ENCODE assay signal across 7 cellular contexts in the genomic region with DNA sequence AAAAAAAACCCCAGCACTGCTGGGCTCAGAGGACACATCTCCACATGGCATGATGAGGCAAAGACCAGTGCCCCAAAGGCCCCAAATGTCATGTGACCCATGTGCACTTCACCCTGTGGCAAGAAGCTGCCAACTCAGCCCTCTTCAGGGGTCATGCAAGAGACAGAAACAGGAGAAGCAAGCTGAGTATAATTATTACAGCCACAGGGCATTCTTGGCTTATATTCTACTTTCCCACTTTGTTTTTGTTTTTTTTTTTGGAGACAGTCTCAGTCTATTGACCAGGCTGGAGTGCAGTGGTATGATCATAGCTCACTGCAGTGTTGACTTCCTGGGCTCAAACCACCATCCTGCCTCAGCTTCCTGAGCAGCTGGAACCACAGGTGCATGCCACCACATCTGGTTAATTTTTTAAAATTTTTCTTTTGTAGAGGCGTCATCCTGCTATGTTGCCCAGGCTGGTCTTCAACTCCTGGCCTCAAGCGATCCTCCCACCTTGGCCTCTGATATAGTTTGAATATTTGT. TPM values are rescaled to one million over a fixed set of nuclear protein-coding genes. Genes with fewer than 3 reads are reported as not detected.
DNase-seq lines count a peak whose midpoint lies in the region; ATAC-seq, FAIRE-seq and TF ChIP-seq lines count a peak whose summit lies in the region.

No MANE protein-coding gene starts in this region.

- peak overlapping the region; percentile 93 to 97 for H3K27ac Mint-ChIP-seq in natural killer cell

- no peaks in the 10 kb centered on the region for H3K36me3 ChIP-seq in vagina

- peaks cover 2 to 3% of the 10 kb centered on the region in 2 donors for H3K9me3 Mint-ChIP-seq in natural killer cell

- no peak overlapping the region for H3K27ac ChIP-seq in vagina

- H3K27me3 Mint-ChIP-seq in natural killer cell (ENCODE audit: low read depth in 2 of 2) = no peaks in the 10 kb centered on the region

- peak overlapping the region; percentile 66 for H3K4me3 Mint-ChIP-seq in natural killer cell

- H3K4me1 ChIP-seq in vagina = peaks cover 32% of the 10 kb centered on the region

- peaks cover 48 to 59% of the 10 kb centered on the region in 2 donors for H3K4me1 Mint-ChIP-seq in natural killer cell

- peak; percentile 73 for FAIRE-seq in GM18507 (lab: Jason Lieb, UNC)

- intact Hi-C loops in natural killer cell (cut with micrococcal nuclease) (no loop called here), vagina (cut with DNase I) (no loop called here)

- DNase-seq in GM18507 (ENCODE audit: extremely low spot score, insufficient read length, low read depth) = no peak
- DNase-seq in activated T-helper 1 cell treated with Interleukin-2 at 50 U/mL for 16 hours (ENCODE audit: low read depth) = peak; percentile 12
- DNase-seq in natural killer cell = no peak
- no peak for DNase-seq in glomerular visceral epithelial cell (ENCODE audit: extremely low spot score)
- DNase-seq in NCI-H2029 (lab: John Stamatoyannopoulos, UW) = no peak
- no peak for DNase-seq in vagina (ENCODE audit: extremely low spot score in 2 of 2)

- no peaks in the 10 kb centered on the region for H3K27me3 ChIP-seq in vagina

- ATAC-seq in HG02943 (IDR thresholded peaks at IDR 0.05; ENCODE audit: low read depth, unreplicated experiment) (peak; percentile 56), natural killer cell (peak; percentile 44 to 67 (median 61))

- H3K4me3 ChIP-seq in vagina = no peak overlapping the region

- TF ChIP-seq CTCF in natural killer cell (IDR thresholded peaks at IDR 0.05) = no peak
- TF ChIP-seq CTCF in vagina (IDR thresholded peaks at IDR 0.05) = no peak

- no peak for TF ChIP-seq POLR2A in vagina (IDR thresholded peaks at IDR 0.05)

- H3K36me3 Mint-ChIP-seq in natural killer cell = no peaks in the 10 kb centered on the region

- H3K9me3 ChIP-seq in vagina = no peaks in the 10 kb centered on the region

RNA-seq across cellular contexts. Expression of gene LITAF, which starts 32.7 kb away (rescaled TPM):
- total RNA-seq in natural killer cell (100 to 1,000 TPM; 584 to 772 (median 726) TPM), vagina (111 TPM)

RNA-seq across cellular contexts. Expression of gene SNN, which starts 48.9 kb away (rescaled TPM):
- total RNA-seq in natural killer cell (10 to 100 TPM in 2 of 3 donors, 1 to 10 TPM in 1; 5.3 to 20.0 (median 12.5) TPM), vagina (23.1 TPM)
